In the genomic region with DNA sequence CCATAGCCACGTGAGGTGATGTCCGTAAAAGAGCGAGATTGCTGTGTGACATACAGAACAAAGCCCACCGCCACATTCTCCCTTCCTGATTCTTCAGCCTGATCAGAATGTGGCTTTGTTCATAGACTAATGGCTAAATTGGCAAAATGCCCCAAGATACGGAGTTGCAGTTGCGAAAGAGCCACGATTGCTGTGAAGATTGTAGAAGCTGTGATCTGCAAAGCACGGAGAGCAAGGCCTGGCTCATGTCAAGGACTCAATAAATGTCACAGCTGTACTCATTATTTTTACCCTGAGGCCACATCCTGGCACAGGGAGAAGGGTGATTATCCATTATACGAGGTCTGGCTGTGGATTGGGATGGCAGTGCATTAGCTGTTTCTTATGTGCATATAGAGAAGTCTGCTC, we compare ENCODE assay signal across 1 cellular context.
TF ChIP-seq lines count a peak whose summit lies in the region.

No MANE protein-coding gene starts in this region.

TF ChIP-seq in WTC11, 78 proteins besides CTCF, POLR2A, EP300 and RAD21 (continued from another document):
- TF ChIP-seq ZNF317 (CRISPR knock-in tag; IDR thresholded peaks at IDR 0.05; ENCODE audit: borderline replicate concordance, low read depth): no peak
- TF ChIP-seq, protein P1, sequence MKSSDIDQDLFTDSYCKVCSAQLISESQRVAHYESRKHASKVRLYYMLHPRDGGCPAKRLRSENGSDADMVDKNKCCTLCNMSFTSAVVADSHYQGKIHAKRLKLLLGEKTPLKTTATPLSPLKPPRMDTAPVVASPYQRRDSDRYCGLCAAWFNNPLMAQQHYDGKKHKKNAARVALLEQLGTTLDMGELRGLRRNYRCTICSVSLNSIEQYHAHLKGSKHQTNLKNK (CRISPR knock-in tag; IDR thresholded peaks at IDR 0.05): no peak
- TF ChIP-seq FOXK1 (CRISPR knock-in tag; IDR thresholded peaks at IDR 0.05): no peak
- TF ChIP-seq ZNF396 (CRISPR knock-in tag; IDR thresholded peaks at IDR 0.05; ENCODE audit: borderline replicate concordance): no peak
- TF ChIP-seq, protein P2, sequence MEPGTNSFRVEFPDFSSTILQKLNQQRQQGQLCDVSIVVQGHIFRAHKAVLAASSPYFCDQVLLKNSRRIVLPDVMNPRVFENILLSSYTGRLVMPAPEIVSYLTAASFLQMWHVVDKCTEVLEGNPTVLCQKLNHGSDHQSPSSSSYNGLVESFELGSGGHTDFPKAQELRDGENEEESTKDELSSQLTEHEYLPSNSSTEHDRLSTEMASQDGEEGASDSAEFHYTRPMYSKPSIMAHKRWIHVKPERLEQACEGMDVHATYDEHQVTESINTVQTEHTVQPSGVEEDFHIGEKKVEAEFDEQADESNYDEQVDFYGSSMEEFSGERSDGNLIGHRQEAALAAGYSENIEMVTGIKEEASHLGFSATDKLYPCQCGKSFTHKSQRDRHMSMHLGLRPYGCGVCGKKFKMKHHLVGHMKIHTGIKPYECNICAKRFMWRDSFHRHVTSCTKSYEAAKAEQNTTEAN (CRISPR knock-in tag; IDR thresholded peaks at IDR 0.05): no peak
- TF ChIP-seq CREB1 (CRISPR knock-in tag; IDR thresholded peaks at IDR 0.05): no peak
- TF ChIP-seq, protein P3, sequence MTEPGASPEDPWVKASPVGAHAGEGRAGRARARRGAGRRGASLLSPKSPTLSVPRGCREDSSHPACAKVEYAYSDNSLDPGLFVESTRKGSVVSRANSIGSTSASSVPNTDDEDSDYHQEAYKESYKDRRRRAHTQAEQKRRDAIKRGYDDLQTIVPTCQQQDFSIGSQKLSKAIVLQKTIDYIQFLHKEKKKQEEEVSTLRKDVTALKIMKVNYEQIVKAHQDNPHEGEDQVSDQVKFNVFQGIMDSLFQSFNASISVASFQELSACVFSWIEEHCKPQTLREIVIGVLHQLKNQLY (CRISPR knock-in tag; IDR thresholded peaks at IDR 0.05): no peak
- no peak for TF ChIP-seq JAZF1 (CRISPR knock-in tag; IDR thresholded peaks at IDR 0.05)
- no peak for TF ChIP-seq NFYB (CRISPR knock-in tag; conservative IDR thresholded peaks at IDR 0.05; ENCODE audit: low read depth)
